Comparison of ENCODE assay signal across 29 cellular contexts in the genomic region with DNA sequence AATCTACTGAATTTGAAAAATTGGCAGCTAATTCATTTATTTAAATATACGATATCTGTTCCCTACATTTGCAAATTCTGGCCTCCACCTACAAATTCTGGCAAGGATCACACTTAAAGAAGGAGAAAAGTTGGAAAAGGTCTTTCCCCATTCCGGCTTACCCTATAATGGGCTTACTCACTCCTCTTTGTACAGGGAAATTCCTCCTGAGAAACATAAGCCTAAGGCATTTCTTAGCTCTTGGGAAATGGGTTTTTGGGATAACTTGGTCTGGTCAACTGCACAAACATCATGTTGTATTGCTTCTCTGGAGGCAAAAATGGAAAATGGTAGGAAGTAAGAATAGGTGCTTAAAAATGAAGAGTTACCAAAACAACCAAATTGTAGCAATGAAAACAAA.
"Had no signal": no experiment of that assay in that cellular context is flagged by ENCODE, and none has a peak within 500 bp of the region (broad histone marks: within the 10 kb centered on the region; RNA-seq: fewer than 3 reads in every experiment).

No MANE protein-coding gene starts in this region.

- H3K4me2 ChIP-seq: hepatocyte, smooth muscle cell had no signal

- H3K36me3 ChIP-seq: esophagus squamous epithelium, gastroesophageal sphincter, heart left ventricle, left lung, pancreas, right atrium auricular region, suprapubic skin, transverse colon, vagina had no signal

- H3K36me3 Mint-ChIP-seq: naive thymus-derived CD4-positive, alpha-beta T cell had no signal

- H3K4me1 ChIP-seq: gastroesophageal sphincter, left lung, pancreas, transverse colon, vagina had no signal

- DNase-seq: dermis blood vessel endothelial cell; effector memory CD4-positive, alpha-beta T cell; erythroblast; esophagus squamous epithelium; foreskin fibroblast; heart left ventricle; left cardiac atrium; left lung; mesendoderm; midbrain; naive thymus-derived CD4-positive, alpha-beta T cell; occipital lobe; pancreas; stimulated activated CD4-positive, alpha-beta T cell treated with anti-CD3 and anti-CD28 coated beads, Interleukin-12 subunit alpha, Interleukin-12 subunit beta, amount 100 ng/mL, for 4 hours; stimulated activated CD4-positive, alpha-beta T cell treated with anti-CD3 and anti-CD28 coated beads, Interleukin-1b, Interleukin-23, amount 100 ng/mL, for 48 hours; stimulated activated CD4-positive, alpha-beta T cell treated with anti-CD3 and anti-CD28 coated beads, Interleukin-4, amount 100 ng/mL, for 1 hour; stimulated activated CD8-positive, alpha-beta memory T cell treated with anti-CD3 and anti-CD28 coated beads, Interleukin-4, amount 100 ng/mL, for 48 hours; stimulated activated naive CD4-positive, alpha-beta T cell; stimulated activated naive CD8-positive, alpha-beta T cell treated with anti-CD3 and anti-CD28 coated beads, Interleukin-15, amount 100 ng/mL, for 72 hours; transverse colon had no signal

- H3K9me3 Mint-ChIP-seq: stimulated activated naive CD8-positive, alpha-beta T cell treated with anti-CD3 and anti-CD28 coated beads, Interleukin-15, amount 100 ng/mL, for 72 hours had no signal

- H2AFZ ChIP-seq: hepatocyte had no signal

- ATAC-seq: gastroesophageal sphincter; heart left ventricle; left cardiac atrium; left lung; naive thymus-derived CD4-positive, alpha-beta T cell; pancreas; sciatic nerve; stimulated activated naive CD8-positive, alpha-beta T cell treated with anti-CD3 and anti-CD28 coated beads, Interleukin-15, amount 100 ng/mL, for 72 hours had no signal

- H3K27me3 ChIP-seq: gastroesophageal sphincter, heart left ventricle, hepatocyte, left lung, pancreas, right atrium auricular region, suprapubic skin, transverse colon, vagina had no signal

- FAIRE-seq: endothelial cell of umbilical vein, pancreas had no signal

- H3K9me3 ChIP-seq: esophagus squamous epithelium, gastroesophageal sphincter, left lung, pancreas, right atrium auricular region, suprapubic skin, transverse colon, vagina had no signal

- H3K79me2 ChIP-seq: hepatocyte had no signal

- H3K4me3 ChIP-seq: coronary artery, esophagus squamous epithelium, gastroesophageal sphincter, heart left ventricle, hepatocyte, left lung, pancreas, right atrium auricular region, smooth muscle cell, suprapubic skin, transverse colon, vagina had no signal

- H3K4me1 Mint-ChIP-seq: naive thymus-derived CD4-positive, alpha-beta T cell had no signal

- H3K27ac ChIP-seq: coronary artery, esophagus squamous epithelium, gastroesophageal sphincter, heart left ventricle, hepatocyte, left lung, pancreas, right atrium auricular region, suprapubic skin, transverse colon, vagina had no signal

- H3K27ac Mint-ChIP-seq: naive thymus-derived CD4-positive, alpha-beta T cell; stimulated activated naive CD8-positive, alpha-beta T cell treated with anti-CD3 and anti-CD28 coated beads, Interleukin-15, amount 100 ng/mL, for 72 hours had no signal

- H3K4me3 Mint-ChIP-seq: naive thymus-derived CD4-positive, alpha-beta T cell; stimulated activated naive CD8-positive, alpha-beta T cell treated with anti-CD3 and anti-CD28 coated beads, Interleukin-15, amount 100 ng/mL, for 72 hours had no signal
